ENCODE assay signal across 32 cellular contexts in the genomic region with DNA sequence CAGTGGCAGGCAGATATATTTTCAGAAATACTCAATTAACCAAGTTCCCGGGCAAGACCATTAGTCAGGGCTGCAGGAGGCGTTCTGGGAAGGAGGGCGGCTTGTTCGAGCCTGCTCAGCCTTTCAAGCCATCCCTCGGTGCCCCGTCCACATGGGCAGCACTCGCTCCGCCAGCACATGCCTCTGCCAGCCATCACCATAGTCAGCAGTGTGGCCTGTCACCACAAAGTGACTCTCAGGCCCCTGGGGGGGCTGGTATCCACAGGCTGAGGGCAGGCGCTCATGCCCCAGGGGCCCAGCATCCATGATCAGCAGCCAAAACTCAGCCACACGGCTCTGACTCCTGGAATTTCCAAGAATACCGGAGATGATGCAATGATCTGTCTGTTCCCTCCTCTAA.
DNase-seq lines count a peak whose midpoint lies in the region; ATAC-seq and TF ChIP-seq lines count a peak whose summit lies in the region.
"Had no signal": no experiment of that assay in that cellular context is flagged by ENCODE, and none has a peak within 500 bp of the region (broad histone marks: within the 10 kb centered on the region; RNA-seq: fewer than 3 reads in every experiment).

No MANE protein-coding gene starts in this region.

- peaks cover 86% of the 10 kb centered on the region for H3K4me1 ChIP-seq in BLaER1
- peaks cover 7% of the 10 kb centered on the region for H3K4me1 ChIP-seq in RWPE2 (ENCODE audit: insufficient read depth, poor library complexity, severe bottlenecking)
- H3K4me1 ChIP-seq in osteoblast (ENCODE audit: insufficient read depth, low read length): peaks cover 4% of the 10 kb centered on the region
- H3K4me1 ChIP-seq in HAP-1: no peaks in the 10 kb centered on the region
- H3K4me1 ChIP-seq: colonic mucosa, vagina had no signal

- H3K4me3 ChIP-seq in BLaER1 (no peak overlapping the region), RWPE2 (ENCODE audit: severe bottlenecking) (no peak overlapping the region), osteoblast (ENCODE audit: insufficient read depth, low read length) (no peak overlapping the region), HAP-1 (no peak overlapping the region)
- H3K4me3 ChIP-seq: colonic mucosa, heart right ventricle, lung, mucosa of descending colon, ovary, SK-N-MC, smooth muscle cell, thoracic aorta, vagina had no signal

- DNase-seq in RWPE2 (ENCODE audit: low spot score) (no peak), fibroblast of gingiva (ENCODE audit: low read depth) (peak; percentile 14), osteoblast (ENCODE audit: insufficient read length, low spot score, missing footprints) (peak; percentile 5), NCI-H1048 (lab: John Stamatoyannopoulos, UW) (no peak), HAP-1 (ENCODE audit: low spot score in 2 of 2) (no peak), 8988T (no peak)
- DNase-seq: activated effector memory CD4-positive, alpha-beta T cell treated with anti-CD3 and anti-CD28 coated beads, Interleukin-2, amount 50 U/mL, for 16 hours; activated T-cell treated with anti-CD3 and anti-CD28 coated beads, Interleukin-2, amount 50 U/mL, for 24 hours; AML-193; CD8-positive, alpha-beta memory T cell; colonic mucosa; DMS 273 treated with DMSO at 0.1 percent for 48 hours; effector memory CD4-positive, alpha-beta T cell; foreskin melanocyte; heart right ventricle; IMR-90; kidney glomerular epithelial cell; NCI-H2171 treated with DMSO at 0.1 percent for 48 hours; NCI-H510A; retina; RPMI8226; stimulated activated CD4-positive, alpha-beta T cell treated with anti-CD3 and anti-CD28 coated beads, Interleukin-1b, Interleukin-23, amount 100 ng/mL, for 48 hours; stimulated activated naive CD4-positive, alpha-beta T cell treated with Interleukin-2 at 50 U/mL for 16 hours had no signal

- in situ Hi-C loops in HAP-1 (cut with MboI; ENCODE audit: low sequenced_read_pairs): no loop called here

- H3K79me2 ChIP-seq in osteoblast (ENCODE audit: insufficient read depth, low read length): no peaks in the 10 kb centered on the region

- H3K9me3 ChIP-seq in BLaER1 (peaks cover 17% of the 10 kb centered on the region), RWPE2 (ENCODE audit: severe bottlenecking) (no peaks in the 10 kb centered on the region), osteoblast (ENCODE audit: low read depth, low read length) (no peaks in the 10 kb centered on the region), HAP-1 (no peaks in the 10 kb centered on the region)
- H3K9me3 ChIP-seq: colonic mucosa, thoracic aorta, vagina had no signal

- H3K36me3 ChIP-seq in BLaER1 (peaks cover 95% of the 10 kb centered on the region), RWPE2 (ENCODE audit: low read depth) (peaks cover 32% of the 10 kb centered on the region), osteoblast (ENCODE audit: insufficient read depth, low read length) (peaks cover 4% of the 10 kb centered on the region), HAP-1 (replicated peaks) (no peaks in the 10 kb centered on the region)
- H3K36me3 ChIP-seq: colonic mucosa, ovary had no signal

- H3K27ac ChIP-seq in BLaER1 (peak overlapping the region; percentile 57), RWPE2 (ENCODE audit: poor library complexity, severe bottlenecking) (no peak overlapping the region), osteoblast (ENCODE audit: low read depth, low read length) (no peak overlapping the region)
- H3K27ac ChIP-seq: colonic mucosa, heart right ventricle, ovary, SK-N-MC, thoracic aorta, vagina had no signal

- no peak overlapping the region for H3K9ac ChIP-seq in BLaER1

- no peak for TF ChIP-seq CTCF in RWPE2 (IDR thresholded peaks at IDR 0.05; ENCODE audit: poor library complexity, severe bottlenecking)
- no peak for TF ChIP-seq CTCF in osteoblast (IDR thresholded peaks at IDR 0.05; ENCODE audit: extremely low read depth, low read depth, low read length)

- H3K27me3 ChIP-seq in BLaER1 (no peaks in the 10 kb centered on the region), RWPE2 (ENCODE audit: insufficient read depth, poor library complexity, severe bottlenecking) (no peaks in the 10 kb centered on the region), osteoblast (ENCODE audit: insufficient read depth, low read length) (no peaks in the 10 kb centered on the region), HAP-1 (ENCODE audit: low read depth) (no peaks in the 10 kb centered on the region)
- H3K27me3 ChIP-seq: colonic mucosa, heart right ventricle, ovary, vagina had no signal

- H3K4me2 ChIP-seq in BLaER1: peak overlapping the region; percentile 64
- H3K4me2 ChIP-seq in osteoblast (ENCODE audit: insufficient read depth, low read length): no peak overlapping the region
- H3K4me2 ChIP-seq: smooth muscle cell had no signal

- H4K20me1 ChIP-seq in BLaER1: peaks cover 98% of the 10 kb centered on the region
- H4K20me1 ChIP-seq in osteoblast (ENCODE audit: insufficient read depth, low read length): no peaks in the 10 kb centered on the region

- ATAC-seq in RWPE2 (ENCODE audit: low read depth) (0 out of 3 replicates have a peak, but pooled peaks have one; percentile 25), GM18907 (IDR thresholded peaks at IDR 0.05; ENCODE audit: unreplicated experiment) (no peak)

- H2AFZ ChIP-seq in osteoblast (ENCODE audit: low read length): peak overlapping the region; percentile 60

Comparison
In these comparisons a context has a peak if more than half of its experiments do, and no peak if none do; other contexts are left out.
1. DNase-seq: peak in fibroblast of gingiva (single experiment) and osteoblast (single experiment); none in RWPE2 (single experiment), NCI-H1048 (single experiment), HAP-1 (0 of 2) and 8988T (single experiment).